26 cellular contexts compared by ENCODE assay signal in genomic region chr15:55942332-55942731, GRCh38. TPM values are rescaled to one million over a fixed set of nuclear protein-coding genes. Genes with fewer than 3 reads are reported as not detected.
DNase-seq lines count a peak whose midpoint lies in the region; ATAC-seq, FAIRE-seq and TF ChIP-seq lines count a peak whose summit lies in the region.
"Had no signal": no experiment of that assay in that cellular context is flagged by ENCODE, and none has a peak within 500 bp of the region (broad histone marks: within the 10 kb centered on the region; RNA-seq: fewer than 3 reads in every experiment).

No MANE protein-coding gene starts in this region.

- POLR2A ChIA-PET in A549 (lab: Yijun Ruan, JAX): no interaction called here

- no peak for TF ChIP-seq RAD21 in A549 (conservative IDR thresholded peaks at IDR 0.05 in 1 of 2, IDR thresholded peaks at IDR 0.05 in 1 of 2)

- 0 out of 3 replicates have a peak, but pooled peaks cover 4% of the 10 kb centered on the region for H3K4me1 ChIP-seq in A549
- H3K4me1 ChIP-seq: body of pancreas, suprapubic skin, uterus had no signal

- no peak overlapping the region for H3K4me3 ChIP-seq in A549
- H3K4me3 ChIP-seq: BLaER1 treated with 17β-estradiol and CSF1 and Interleukin-3, amounts not matched to agents 10 nM and 100 nM; body of pancreas; hepatocyte; spleen; suprapubic skin; uterus had no signal

- H3K9me3 ChIP-seq in A549: peaks cover 12% of the 10 kb centered on the region; the same call in 2 of the 3 replicates
- H3K9me3 ChIP-seq: body of pancreas, uterus had no signal

- H3K4me2 ChIP-seq in A549: no peak overlapping the region
- H3K4me2 ChIP-seq: hepatocyte had no signal

- no peak for ATAC-seq in A549
- ATAC-seq in GM21737 (IDR thresholded peaks at IDR 0.05; ENCODE audit: unreplicated experiment): no peak
- no peak for ATAC-seq in HG02870 (IDR thresholded peaks at IDR 0.05; ENCODE audit: unreplicated experiment)
- ATAC-seq: body of pancreas; HCT116; left colon; stimulated activated memory B cell treated with anti-CD40 and anti-IgM and Interleukin-4, amounts not matched to agents 10 μg/mL and 1 μg/mL and 100 μg/mL, for 72 hours had no signal

- peak; percentile 74 for FAIRE-seq in A549 (lab: Jason Lieb, UNC)
- FAIRE-seq: D721Med had no signal

- H3K27ac ChIP-seq in A549: no peak overlapping the region
- H3K27ac ChIP-seq: BLaER1 treated with 17β-estradiol and CSF1 and Interleukin-3, amounts not matched to agents 10 nM and 100 nM; body of pancreas; hepatocyte; suprapubic skin; uterus had no signal

- DNase-seq in A549 (ENCODE audit: low read depth in 1 of 2, low spot score in 1 of 2): no peak
- peak; percentile 98 to 99 for DNase-seq in Kasumi-1 (lab: John Stamatoyannopoulos, UW)
- DNase-seq in SIG-M5 (lab: John Stamatoyannopoulos, UW): peak; percentile 8
- peak; percentile 90 for DNase-seq in dermis blood vessel endothelial cell
- no peak for DNase-seq in NCI-H1105 treated with DMSO at 0.1 percent for 48 hours (lab: John Stamatoyannopoulos, UW)
- no peak for DNase-seq in Ammon's horn (ENCODE audit: low spot score)
- DNase-seq: activated gamma-delta T cell treated with Interleukin-2 at 50 U/mL for 16 hours; body of pancreas; cerebellar nuclear complex; left colon; mesendoderm; NCI-H1694 treated with DMSO at 0.1 percent for 48 hours; NCI-H69; occipital lobe; spleen; stimulated activated CD4-positive, alpha-beta T cell treated with anti-CD3 and anti-CD28 coated beads, Interleukin-4, amount 100 ng/mL, for 1 hour; SW 1271; uterus had no signal

- TF ChIP-seq EP300 in A549 (IDR thresholded peaks at IDR 0.05): no peak

- WGBS in A549 (ENCODE audit: missing lambda C conversion rate): 87% methylated on average over 4 of the region's 4 CpGs

- no peak for TF ChIP-seq CTCF in A549 (IDR thresholded peaks at IDR 0.05)

- no peak for TF ChIP-seq POLR2A in A549 (IDR thresholded peaks at IDR 0.05; ENCODE audit: low read length)

- CTCF ChIA-PET in A549 (lab: Yijun Ruan, JAX): no interaction called here

TF ChIP-seq in A549, 52 proteins besides CTCF, POLR2A, EP300 and RAD21:
- TF ChIP-seq ATOH8 (CRISPR knock-in tag; IDR thresholded peaks at IDR 0.05; ENCODE audit: low read depth) (no peak), FOSB (CRISPR knock-in tag; IDR thresholded peaks at IDR 0.05) (no peak)

RNA-seq across cellular contexts. Expression of gene NEDD4, which starts 51.1 kb away (rescaled TPM):
- polyA plus RNA-seq in A549 (2011; rRNA removed) (62.9 and 78.8 TPM in 2 replicates), A549 (2017; fragmentation: RNase III; extraction: RNeasy Plus Mini Kit Qiagen cat#74134 plus additional on column Dnase treatment) (50.3 to 56.4 TPM (median 52.7 TPM) in 3 replicates)
- polyA plus RNA-seq in A549 (2012; cell fraction: cytosol; rRNA removed): 17.2 and 19.2 TPM in 2 replicates
- polyA plus RNA-seq in A549 (2012; cell fraction: nucleus; rRNA removed): 12.6 and 19.9 TPM in 2 replicates
- 41.5 and 47.6 TPM in 2 replicates for polyA minus RNA-seq in A549 (2011; rRNA and poly(A)+ RNA removed)
- 47.1 and 55.0 TPM in 2 replicates for total RNA-seq in dermis blood vessel endothelial cell

Comparison
In these comparisons a context has a peak if more than half of its experiments do, and no peak if none do; other contexts are left out.
1. DNase-seq: peak in Kasumi-1 (2 of 2), SIG-M5 (single experiment) and dermis blood vessel endothelial cell (single experiment); none in A549 (0 of 2), NCI-H1105 treated with DMSO at 0.1 percent for 48 hours (single experiment) and Ammon's horn (single experiment).